In the genomic region with DNA sequence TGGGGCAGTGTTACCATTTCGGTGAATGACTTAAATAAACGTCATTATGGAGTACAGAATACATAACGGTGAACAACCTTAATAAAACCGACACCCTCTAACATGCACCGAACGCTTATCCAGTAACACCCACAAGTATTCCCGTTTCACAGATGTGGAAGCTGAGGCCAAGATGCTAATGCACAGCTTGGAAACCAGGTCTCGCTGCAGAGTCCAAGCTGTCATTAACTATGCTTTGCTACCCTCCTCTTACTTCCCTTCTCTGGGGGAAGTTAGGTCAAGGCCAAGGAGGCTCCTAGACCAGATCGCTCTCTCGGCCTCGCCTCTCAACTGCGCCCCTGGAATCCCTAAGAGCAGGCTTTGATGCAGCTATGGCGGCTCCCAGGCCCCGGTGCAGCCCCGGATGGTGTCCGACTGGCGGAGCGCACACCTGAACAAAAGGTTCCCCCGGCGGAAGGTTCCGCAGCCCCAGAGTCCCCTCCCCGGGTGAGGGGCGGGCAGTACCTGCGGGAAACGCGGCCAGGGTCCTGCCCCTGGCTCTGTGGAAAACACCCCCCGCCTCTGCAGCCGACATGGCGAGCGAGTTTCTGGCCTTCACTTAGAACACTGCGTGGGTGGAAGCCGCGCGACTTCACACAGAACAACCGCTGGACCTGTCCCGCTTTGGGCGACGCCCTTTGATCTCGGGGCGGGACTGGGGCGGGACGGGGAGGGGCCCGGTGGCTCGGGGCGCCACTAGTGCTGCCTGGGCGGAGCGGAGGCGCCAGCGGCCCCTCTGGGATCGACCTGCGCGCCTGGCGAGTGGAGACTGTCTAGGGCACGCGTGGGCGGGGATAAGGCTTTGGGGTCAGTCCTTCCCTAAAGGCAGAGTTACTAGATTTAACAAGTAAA, we compare ENCODE assay signal across 1 cellular context.
TF ChIP-seq lines count a peak whose summit lies in the region.

A gene with protein sequence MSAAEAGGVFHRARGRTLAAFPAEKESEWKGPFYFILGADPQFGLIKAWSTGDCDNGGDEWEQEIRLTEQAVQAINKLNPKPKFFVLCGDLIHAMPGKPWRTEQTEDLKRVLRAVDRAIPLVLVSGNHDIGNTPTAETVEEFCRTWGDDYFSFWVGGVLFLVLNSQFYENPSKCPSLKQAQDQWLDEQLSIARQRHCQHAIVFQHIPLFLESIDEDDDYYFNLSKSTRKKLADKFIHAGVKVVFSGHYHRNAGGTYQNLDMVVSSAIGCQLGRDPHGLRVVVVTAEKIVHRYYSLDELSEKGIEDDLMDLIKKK (minus strand): TSS at position 685 of the 891 bp plus-strand sequence. CDS start 111 bp downstream, at position 574.

TF ChIP-seq in Ishikawa, 13 proteins besides CTCF, POLR2A, EP300 and RAD21 (continued from another document):
- TF ChIP-seq, protein P1, sequence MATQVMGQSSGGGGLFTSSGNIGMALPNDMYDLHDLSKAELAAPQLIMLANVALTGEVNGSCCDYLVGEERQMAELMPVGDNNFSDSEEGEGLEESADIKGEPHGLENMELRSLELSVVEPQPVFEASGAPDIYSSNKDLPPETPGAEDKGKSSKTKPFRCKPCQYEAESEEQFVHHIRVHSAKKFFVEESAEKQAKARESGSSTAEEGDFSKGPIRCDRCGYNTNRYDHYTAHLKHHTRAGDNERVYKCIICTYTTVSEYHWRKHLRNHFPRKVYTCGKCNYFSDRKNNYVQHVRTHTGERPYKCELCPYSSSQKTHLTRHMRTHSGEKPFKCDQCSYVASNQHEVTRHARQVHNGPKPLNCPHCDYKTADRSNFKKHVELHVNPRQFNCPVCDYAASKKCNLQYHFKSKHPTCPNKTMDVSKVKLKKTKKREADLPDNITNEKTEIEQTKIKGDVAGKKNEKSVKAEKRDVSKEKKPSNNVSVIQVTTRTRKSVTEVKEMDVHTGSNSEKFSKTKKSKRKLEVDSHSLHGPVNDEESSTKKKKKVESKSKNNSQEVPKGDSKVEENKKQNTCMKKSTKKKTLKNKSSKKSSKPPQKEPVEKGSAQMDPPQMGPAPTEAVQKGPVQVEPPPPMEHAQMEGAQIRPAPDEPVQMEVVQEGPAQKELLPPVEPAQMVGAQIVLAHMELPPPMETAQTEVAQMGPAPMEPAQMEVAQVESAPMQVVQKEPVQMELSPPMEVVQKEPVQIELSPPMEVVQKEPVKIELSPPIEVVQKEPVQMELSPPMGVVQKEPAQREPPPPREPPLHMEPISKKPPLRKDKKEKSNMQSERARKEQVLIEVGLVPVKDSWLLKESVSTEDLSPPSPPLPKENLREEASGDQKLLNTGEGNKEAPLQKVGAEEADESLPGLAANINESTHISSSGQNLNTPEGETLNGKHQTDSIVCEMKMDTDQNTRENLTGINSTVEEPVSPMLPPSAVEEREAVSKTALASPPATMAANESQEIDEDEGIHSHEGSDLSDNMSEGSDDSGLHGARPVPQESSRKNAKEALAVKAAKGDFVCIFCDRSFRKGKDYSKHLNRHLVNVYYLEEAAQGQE (IDR thresholded peaks at IDR 0.05; ENCODE audit: low read depth), result no peak
- TF ChIP-seq EGR1 (IDR thresholded peaks at IDR 0.05) (peak; percentile 87), TAF1 (IDR thresholded peaks at IDR 0.05; ENCODE audit: low read depth) (no peak), TEAD4 (IDR thresholded peaks at IDR 0.05) (no peak)
TF ChIP-seq in Ishikawa: peak in this region for 5.
